15 cellular contexts compared by ENCODE assay signal in the genomic region with DNA sequence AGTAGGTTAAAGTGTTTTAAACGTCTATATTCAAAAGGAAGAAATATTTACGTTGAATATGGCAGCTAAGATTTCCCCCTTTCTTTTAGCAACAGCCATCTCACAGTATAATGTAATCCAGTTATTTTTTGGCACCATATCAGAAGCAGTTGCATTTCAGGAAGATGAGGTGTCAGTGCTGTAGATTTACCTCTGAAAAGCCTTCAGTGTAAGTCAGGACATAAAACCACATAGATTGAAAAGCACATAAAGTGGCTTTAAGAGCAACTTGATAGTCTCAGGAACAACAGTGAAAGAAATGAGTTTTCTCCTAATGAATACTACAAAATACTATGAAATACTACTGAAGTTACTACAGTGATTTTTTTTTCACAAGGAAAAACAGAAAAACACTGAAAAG. TPM values are rescaled to one million over a fixed set of nuclear protein-coding genes. Genes with fewer than 3 reads are reported as not detected.
DNase-seq lines count a peak whose midpoint lies in the region; TF ChIP-seq lines count a peak whose summit lies in the region.
"Had no signal": no experiment of that assay in that cellular context is flagged by ENCODE, and none has a peak within 500 bp of the region (broad histone marks: within the 10 kb centered on the region; RNA-seq: fewer than 3 reads in every experiment).

No MANE protein-coding gene starts in this region.

- H3K27me3 Mint-ChIP-seq in nephron (ENCODE audit: low read depth): no peaks in the 10 kb centered on the region
- H3K27me3 Mint-ChIP-seq: stimulated activated naive B cell treated with anti-CD40 and anti-IgM and Interleukin-4, amounts not matched to agents 10 μg/mL and 1 μg/mL and 100 μg/mL, for 72 hours had no signal

- H3K4me1 Mint-ChIP-seq in nephron: peaks cover 33% of the 10 kb centered on the region

- H3K36me3 Mint-ChIP-seq in nephron (ENCODE audit: low read depth): peaks cover 52% of the 10 kb centered on the region

- H3K4me3 ChIP-seq in cardiac fibroblast (replicated peaks in 1 of 2; ENCODE audit: low read depth in 2 of 2, low read length in 2 of 2): no peak overlapping the region

- peak overlapping the region; percentile 36 to 62 (median 56) for H3K27ac Mint-ChIP-seq in nephron
- H3K27ac Mint-ChIP-seq: stimulated activated naive B cell treated with anti-CD40 and anti-IgM and Interleukin-4, amounts not matched to agents 10 μg/mL and 1 μg/mL and 100 μg/mL, for 72 hours had no signal

- TF ChIP-seq CTCF in cardiac fibroblast (IDR thresholded peaks at IDR 0.05; ENCODE audit: low read depth, low read length): no peak
- TF ChIP-seq CTCF in nephron (IDR thresholded peaks at IDR 0.05; ENCODE audit: unreplicated experiment in 3 of 3): no peak

- DNase-seq in Daoy (ENCODE audit: low read depth) (peak; percentile 57), NCI-H2171 treated with DMSO at 0.1 percent for 48 hours (lab: John Stamatoyannopoulos, UW) (peak; percentile 51), cardiac fibroblast (ENCODE audit: low read depth in 2 of 2) (peak; percentile 54 to 73), SIG-M5 treated with dmso at 0.1 percent for 504 hours (lab: John Stamatoyannopoulos, UW; ENCODE audit: unreplicated experiment) (no peak), NOMO-1 treated with dmso at 0.1 percent for 144 hours (lab: John Stamatoyannopoulos, UW; ENCODE audit: unreplicated experiment) (no peak)
- DNase-seq in stimulated activated CD4-positive, alpha-beta T cell treated with anti-CD3 and anti-CD28 coated beads, Interleukin-2, amount 100 ng/mL, for 24 hours: no peak
- DNase-seq: activated T-cell treated with anti-CD3 and anti-CD28 coated beads, Interleukin-2, amount 50 U/mL, for 1 hour; cerebellar nuclear complex; Karpas-422; left ventricle myocardium superior; NCI-H2227 treated with DMSO at 0.1 percent for 48 hours; SHP77; stimulated activated CD4-positive, alpha-beta T cell treated with anti-CD3 and anti-CD28 coated beads, Interleukin-1b, Interleukin-23, amount 100 ng/mL, for 48 hours; stimulated activated naive B cell treated with anti-CD40 and anti-IgM and Interleukin-4, amounts not matched to agents 10 μg/mL and 1 μg/mL and 100 μg/mL, for 72 hours had no signal

- no peak overlapping the region for H3K4me3 Mint-ChIP-seq in nephron
- H3K4me3 Mint-ChIP-seq: stimulated activated naive B cell treated with anti-CD40 and anti-IgM and Interleukin-4, amounts not matched to agents 10 μg/mL and 1 μg/mL and 100 μg/mL, for 72 hours had no signal

- H3K9me3 Mint-ChIP-seq in nephron: peaks cover 4% of the 10 kb centered on the region
- H3K9me3 Mint-ChIP-seq: stimulated activated naive B cell treated with anti-CD40 and anti-IgM and Interleukin-4, amounts not matched to agents 10 μg/mL and 1 μg/mL and 100 μg/mL, for 72 hours had no signal

RNA-seq across cellular contexts. Expression of a gene that starts 6.9 kb away (rescaled TPM):
- total RNA-seq in Daoy (2014; rRNA removed; shearing (Covaris generic)): 7.9 and 16.0 TPM in 2 replicates

RNA-seq across cellular contexts. Expression of a gene that starts 19.5 kb away (rescaled TPM):
- 21.8 and 34.0 TPM in 2 replicates for total RNA-seq in Daoy (2014; rRNA removed; shearing (Covaris generic))

RNA-seq across cellular contexts. Expression of a gene that starts 25.1 kb away (rescaled TPM):
- total RNA-seq in Daoy (2014; rRNA removed; shearing (Covaris generic)): 1.4 and 4.3 TPM in 2 replicates

RNA-seq across cellular contexts. Expression of a gene that starts 41.6 kb away (rescaled TPM):
- total RNA-seq in Daoy (2014; rRNA removed; shearing (Covaris generic)): 72.0 and 87.9 TPM in 2 replicates

Comparison
In these comparisons a context has a peak if more than half of its experiments do, and no peak if none do; other contexts are left out.
1. DNase-seq: peak in Daoy (single experiment), NCI-H2171 treated with DMSO at 0.1 percent for 48 hours (single experiment) and cardiac fibroblast (2 of 2); none in SIG-M5 treated with dmso at 0.1 percent for 504 hours (single experiment), NOMO-1 treated with dmso at 0.1 percent for 144 hours (single experiment) and stimulated activated CD4-positive, alpha-beta T cell treated with anti-CD3 and anti-CD28 coated beads, Interleukin-2, amount 100 ng/mL, for 24 hours (0 of 2).